In genomic region chr9:123848447-123849085, GRCh38 we compare ENCODE assay signal across 23 cellular contexts.
DNase-seq lines count a peak whose midpoint lies in the region; ATAC-seq, FAIRE-seq and TF ChIP-seq lines count a peak whose summit lies in the region.
"Had no signal": no experiment of that assay in that cellular context is flagged by ENCODE, and none has a peak within 500 bp of the region (broad histone marks: within the 10 kb centered on the region; RNA-seq: fewer than 3 reads in every experiment).

No MANE protein-coding gene starts in this region.

- peaks cover 9 to 50% (median 20%) of the 10 kb centered on the region in 9 donors for H3K9me3 Mint-ChIP-seq in naive thymus-derived CD8-positive, alpha-beta T cell

- 50 to 99% (median 71%) methylated on average over 3 of the region's 3 CpGs for WGBS in small intestine, 3 donors

- H3K9ac ChIP-seq in DND-41 (ENCODE audit: low read depth, low read length): no peak overlapping the region
- H3K9ac ChIP-seq: BLaER1, GM23248 had no signal

- H3K4me1 Mint-ChIP-seq in naive thymus-derived CD8-positive, alpha-beta T cell: peaks cover 12 to 23% (median 18%) of the 10 kb centered on the region in 4 donors
- H3K4me1 Mint-ChIP-seq: B cell had no signal

- H3K4me3 ChIP-seq in DND-41 (ENCODE audit: low read depth in 1 of 2, low read length in 2 of 2) (no peak overlapping the region), small intestine (ENCODE audit: low read depth in 1 of 2, low read length in 2 of 2) (no peak overlapping the region)
- H3K4me3 ChIP-seq: BLaER1, GM23248 had no signal

- H3K4me1 ChIP-seq in DND-41 (ENCODE audit: insufficient read depth, low read length): no peaks in the 10 kb centered on the region
- no peaks in the 10 kb centered on the region for H3K4me1 ChIP-seq in small intestine (ENCODE audit: control insufficient read depth in 2 of 2, insufficient read depth in 1 of 2, low read depth in 1 of 2, low read length in 1 of 2)
- H3K4me1 ChIP-seq: Caco-2 had no signal

- H3K9me3 ChIP-seq in DND-41 (ENCODE audit: insufficient read depth, low read length, severe bottlenecking) (peaks cover 7% of the 10 kb centered on the region), small intestine (ENCODE audit: control insufficient read depth, low read depth) (no peaks in the 10 kb centered on the region)

- H3K27ac ChIP-seq in DND-41 (ENCODE audit: low read length) (no peak overlapping the region), small intestine (ENCODE audit: low read depth in 1 of 2, low read length in 1 of 2) (no peak overlapping the region)
- H3K27ac ChIP-seq: 22Rv1, BLaER1, C4-2B, GM23248 had no signal

- no peak for FAIRE-seq in small intestine (lab: Jason Lieb, UNC)
- FAIRE-seq: GM12891, GM18507, H1 had no signal

- H3K27me3 ChIP-seq in DND-41 (ENCODE audit: insufficient read depth, low read length, poor library complexity): no peaks in the 10 kb centered on the region
- H3K27me3 ChIP-seq in small intestine (ENCODE audit: control insufficient read depth in 2 of 2, insufficient read depth in 2 of 2, low read length in 2 of 2): no peaks in the 10 kb centered on the region
- H3K27me3 ChIP-seq: BLaER1 had no signal

- no peaks in the 10 kb centered on the region for H3K79me2 ChIP-seq in DND-41 (ENCODE audit: insufficient read depth, low read length)

- peaks cover 31 to 58% (median 44%) of the 10 kb centered on the region in 3 donors for H3K36me3 Mint-ChIP-seq in naive thymus-derived CD8-positive, alpha-beta T cell

- H3K27me3 Mint-ChIP-seq in naive thymus-derived CD8-positive, alpha-beta T cell: no peaks in the 10 kb centered on the region
- H3K27me3 Mint-ChIP-seq: B cell; CD4-positive, CD25-positive, alpha-beta regulatory T cell had no signal

- POLR2A ChIA-PET in naive thymus-derived CD8-positive, alpha-beta T cell (lab: Charles Lee): no interaction called here

- H3K4me3 Mint-ChIP-seq in naive thymus-derived CD8-positive, alpha-beta T cell: no peak overlapping the region
- H3K4me3 Mint-ChIP-seq: B cell; CD4-positive, CD25-positive, alpha-beta regulatory T cell; CD8-positive, alpha-beta T cell; H9 had no signal

- no peak overlapping the region for H2AFZ ChIP-seq in DND-41 (ENCODE audit: low read depth, low read length)
- H2AFZ ChIP-seq: GM23248 had no signal

- peak overlapping the region in 6 of 10 donors; percentile 10 to 77 (median 29) for H3K27ac Mint-ChIP-seq in naive thymus-derived CD8-positive, alpha-beta T cell
- H3K27ac Mint-ChIP-seq: B cell; CD4-positive, CD25-positive, alpha-beta regulatory T cell; CD8-positive, alpha-beta T cell; H9 had no signal

- no peaks in the 10 kb centered on the region for H4K20me1 ChIP-seq in DND-41 (ENCODE audit: insufficient read depth, low read length)
- H4K20me1 ChIP-seq: BLaER1 had no signal

- DNase-seq in DND-41 (peak; percentile 8), SW480 (ENCODE audit: low spot score) (peak; percentile 73), small intestine (peak; percentile 34), iPS-NIHi11 (ENCODE audit: low spot score) (no peak), islet precursor cell (no peak)
- no peak for DNase-seq in naive thymus-derived CD8-positive, alpha-beta T cell
- DNase-seq: Caco-2; CD4-positive, CD25-positive, alpha-beta regulatory T cell; CD8-positive, alpha-beta T cell; DMS153; EL; GDM1; GM23248; H9 had no signal

- H3K4me2 ChIP-seq in DND-41 (ENCODE audit: insufficient read depth, low read length): no peak overlapping the region
- H3K4me2 ChIP-seq: BLaER1 had no signal

- TF ChIP-seq CTCF in DND-41 (IDR thresholded peaks at IDR 0.05; ENCODE audit: borderline replicate concordance, extremely low read depth, low read length, poor library complexity, severe bottlenecking): no peak

- ATAC-seq in DND-41 (ENCODE audit: insufficient read depth, low read depth) (peak; percentile 52; the same call in 1 of the 3 replicates), GM21619 (IDR thresholded peaks at IDR 0.05; ENCODE audit: unreplicated experiment) (no peak)
- ATAC-seq in naive thymus-derived CD8-positive, alpha-beta T cell: no peak
- ATAC-seq: CD8-positive, alpha-beta T cell; HCT116 had no signal

- no peaks in the 10 kb centered on the region for H3K36me3 ChIP-seq in DND-41 (ENCODE audit: insufficient read depth, low read length)
- no peaks in the 10 kb centered on the region for H3K36me3 ChIP-seq in small intestine (ENCODE audit: control insufficient read depth in 2 of 2, insufficient read depth in 2 of 2, low read length in 2 of 2)

Comparison
In these comparisons a context has a peak if more than half of its experiments do, and no peak if none do; other contexts are left out.
1. DNase-seq: peak in DND-41 (single experiment), SW480 (single experiment) and small intestine (single experiment); none in naive thymus-derived CD8-positive, alpha-beta T cell (0 of 10), iPS-NIHi11 (single experiment) and islet precursor cell (single experiment).